14 cellular contexts compared by ENCODE assay signal in the genomic region with DNA sequence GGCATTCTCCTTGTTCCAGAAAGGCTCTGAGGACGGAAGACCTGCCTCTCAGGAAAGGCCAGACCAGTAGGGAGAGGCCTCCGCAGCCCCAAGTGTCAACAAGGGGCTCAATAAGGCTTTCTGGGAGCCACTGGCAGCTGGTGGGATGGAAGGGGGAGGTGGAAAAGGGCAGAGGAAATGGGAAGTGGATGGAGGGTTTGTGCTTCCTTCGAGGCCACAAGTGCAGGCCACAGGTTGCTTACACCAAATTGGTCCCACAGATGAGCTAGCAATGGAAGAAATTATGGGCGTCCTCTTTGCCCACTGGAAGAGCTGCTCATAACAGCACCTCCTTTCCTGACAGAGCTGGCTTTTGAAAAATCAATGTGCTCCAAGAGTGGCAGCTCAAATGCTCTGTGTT. TPM values are rescaled to one million over a fixed set of nuclear protein-coding genes. Genes with fewer than 3 reads are reported as not detected.
DNase-seq lines count a peak whose midpoint lies in the region; ATAC-seq and TF ChIP-seq lines count a peak whose summit lies in the region.
"Had no signal": no experiment of that assay in that cellular context is flagged by ENCODE, and none has a peak within 500 bp of the region (broad histone marks: within the 10 kb centered on the region; RNA-seq: fewer than 3 reads in every experiment).

No MANE protein-coding gene starts in this region.

- H3K36me3 ChIP-seq in OCI-LY1 (ENCODE audit: insufficient read depth, low read length) (peaks cover 5% of the 10 kb centered on the region; the same call in 1 of the 2 replicates), hepatocyte (replicated peaks; ENCODE audit: insufficient read depth, low read depth) (no peaks in the 10 kb centered on the region), GM23338 (ENCODE audit: insufficient read depth) (no peaks in the 10 kb centered on the region)
- H3K36me3 ChIP-seq: uterus had no signal

- H3K9me3 Mint-ChIP-seq in stimulated activated naive CD8-positive, alpha-beta T cell treated with anti-CD3 and anti-CD28 coated beads, Interleukin-15, Interleukin-2, amounts not matched to agents 100 ng/mL and 50 ng/mL, for 24 hours: no peaks in the 10 kb centered on the region
- no peaks in the 10 kb centered on the region for H3K9me3 Mint-ChIP-seq in GM23338
- H3K9me3 Mint-ChIP-seq: stimulated activated naive B cell treated with anti-CD40 and anti-IgM and Interleukin-4, amounts not matched to agents 10 μg/mL and 1 μg/mL and 100 μg/mL, for 72 hours had no signal

- H3K27ac Mint-ChIP-seq in stimulated activated naive CD8-positive, alpha-beta T cell treated with anti-CD3 and anti-CD28 coated beads, Interleukin-15, Interleukin-2, amounts not matched to agents 100 ng/mL and 50 ng/mL, for 24 hours: peak overlapping the region; percentile 23
- H3K27ac Mint-ChIP-seq in GM23338: no peak overlapping the region
- H3K27ac Mint-ChIP-seq: stimulated activated naive B cell treated with anti-CD40 and anti-IgM and Interleukin-4, amounts not matched to agents 10 μg/mL and 1 μg/mL and 100 μg/mL, for 72 hours had no signal

- H3K27me3 ChIP-seq in OCI-LY1 (ENCODE audit: insufficient read depth, low read length) (no peaks in the 10 kb centered on the region), hepatocyte (no peaks in the 10 kb centered on the region), GM23338 (ENCODE audit: insufficient read depth) (no peaks in the 10 kb centered on the region)
- H3K27me3 ChIP-seq: esophagus squamous epithelium, heart left ventricle, uterus had no signal

- TF ChIP-seq CTCF in OCI-LY1 (IDR thresholded peaks at IDR 0.05; ENCODE audit: low read length) (no peak), hepatocyte (IDR thresholded peaks at IDR 0.05; ENCODE audit: poor library complexity) (no peak), GM23338 (conservative IDR thresholded peaks at IDR 0.05; ENCODE audit: low read depth in 2 of 2) (no peak)

- H3K36me3 Mint-ChIP-seq in stimulated activated naive CD8-positive, alpha-beta T cell treated with anti-CD3 and anti-CD28 coated beads, Interleukin-15, Interleukin-2, amounts not matched to agents 100 ng/mL and 50 ng/mL, for 24 hours (ENCODE audit: low read depth): peaks cover 41% of the 10 kb centered on the region
- peaks cover 13% of the 10 kb centered on the region for H3K36me3 Mint-ChIP-seq in GM23338 (ENCODE audit: low read depth)

- H3K4me1 ChIP-seq in OCI-LY1 (ENCODE audit: insufficient read depth, low read length, severe bottlenecking) (peaks cover 36% of the 10 kb centered on the region), hepatocyte (ENCODE audit: insufficient read depth) (peaks cover 11% of the 10 kb centered on the region), GM23338 (ENCODE audit: insufficient read depth) (peaks cover 17% of the 10 kb centered on the region; the same call in 1 of the 2 replicates)

- no peaks in the 10 kb centered on the region for H3K79me2 ChIP-seq in OCI-LY1 (ENCODE audit: insufficient read depth, low read length)
- no peaks in the 10 kb centered on the region for H3K79me2 ChIP-seq in hepatocyte
- H3K79me2 ChIP-seq in GM23338 (replicated peaks; ENCODE audit: insufficient read depth): no peaks in the 10 kb centered on the region

- ATAC-seq in stimulated activated naive CD8-positive, alpha-beta T cell treated with anti-CD3 and anti-CD28 coated beads, Interleukin-15, Interleukin-2, amounts not matched to agents 100 U/mL and 50 U/mL, for 24 hours: no peak
- ATAC-seq in GM18517 (IDR thresholded peaks at IDR 0.05; ENCODE audit: unreplicated experiment) (no peak), HG03469 (IDR thresholded peaks at IDR 0.05; ENCODE audit: unreplicated experiment) (no peak), GM23338 (no peak)
- ATAC-seq: heart left ventricle; stimulated activated naive B cell treated with anti-CD40 and anti-IgM and Interleukin-4, amounts not matched to agents 10 μg/mL and 1 μg/mL and 100 μg/mL, for 72 hours had no signal

- H3K27me3 Mint-ChIP-seq in stimulated activated naive CD8-positive, alpha-beta T cell treated with anti-CD3 and anti-CD28 coated beads, Interleukin-15, Interleukin-2, amounts not matched to agents 100 ng/mL and 50 ng/mL, for 24 hours: no peaks in the 10 kb centered on the region
- peaks cover 13% of the 10 kb centered on the region for H3K27me3 Mint-ChIP-seq in GM23338 (ENCODE audit: insufficient read depth, low read depth, poor library complexity)
- H3K27me3 Mint-ChIP-seq: stimulated activated naive B cell treated with anti-CD40 and anti-IgM and Interleukin-4, amounts not matched to agents 10 μg/mL and 1 μg/mL and 100 μg/mL, for 72 hours had no signal

- H3K4me3 ChIP-seq in OCI-LY1 (ENCODE audit: low read depth, low read length, poor library complexity, severe bottlenecking) (no peak overlapping the region), hepatocyte (no peak overlapping the region), GM23338 (no peak overlapping the region)
- H3K4me3 ChIP-seq: esophagus squamous epithelium, heart left ventricle, uterus had no signal

- H3K9me3 ChIP-seq in OCI-LY1 (ENCODE audit: low read length) (no peaks in the 10 kb centered on the region), hepatocyte (ENCODE audit: low read depth) (no peaks in the 10 kb centered on the region)
- H3K9me3 ChIP-seq: esophagus squamous epithelium, heart left ventricle, uterus had no signal

- no peak overlapping the region for H3K4me3 Mint-ChIP-seq in stimulated activated naive CD8-positive, alpha-beta T cell treated with anti-CD3 and anti-CD28 coated beads, Interleukin-15, Interleukin-2, amounts not matched to agents 100 ng/mL and 50 ng/mL, for 24 hours
- H3K4me3 Mint-ChIP-seq in GM23338: no peak overlapping the region
- H3K4me3 Mint-ChIP-seq: stimulated activated naive B cell treated with anti-CD40 and anti-IgM and Interleukin-4, amounts not matched to agents 10 μg/mL and 1 μg/mL and 100 μg/mL, for 72 hours had no signal

- H3K4me1 Mint-ChIP-seq in stimulated activated naive CD8-positive, alpha-beta T cell treated with anti-CD3 and anti-CD28 coated beads, Interleukin-15, Interleukin-2, amounts not matched to agents 100 ng/mL and 50 ng/mL, for 24 hours (ENCODE audit: low read depth): peaks cover 31% of the 10 kb centered on the region
- peaks cover 41% of the 10 kb centered on the region for H3K4me1 Mint-ChIP-seq in GM23338

- DNase-seq in stimulated activated naive CD8-positive, alpha-beta T cell treated with anti-CD3 and anti-CD28 coated beads, Interleukin-15, Interleukin-2, amounts not matched to agents 100 U/mL and 50 U/mL, for 24 hours: no peak
- no peak for DNase-seq in hepatocyte (ENCODE audit: low spot score)
- DNase-seq in SW480 (ENCODE audit: low spot score): no peak
- DNase-seq in GM23338 (ENCODE audit: low spot score): no peak
- DNase-seq: esophagus squamous epithelium; heart left ventricle; Karpas-422; NCI-H187 treated with DMSO at 0.1 percent for 48 hours; stimulated activated naive B cell treated with anti-CD40 and anti-IgM and Interleukin-4, amounts not matched to agents 10 μg/mL and 1 μg/mL and 100 μg/mL, for 72 hours; uterus had no signal

- 90% methylated on average over 4 of the region's 4 CpGs for WGBS in hepatocyte (ENCODE audit: low lambda C conversion rate, missing lambda C conversion rate)

- H3F3A ChIP-seq in OCI-LY1 (ENCODE audit: insufficient read depth, low read length) (no peaks in the 10 kb centered on the region), GM23338 (replicated peaks; ENCODE audit: low read depth) (no peaks in the 10 kb centered on the region)

- no peak overlapping the region for H3K4me2 ChIP-seq in OCI-LY1 (ENCODE audit: low read length)
- H3K4me2 ChIP-seq in hepatocyte: no peak overlapping the region
- no peak overlapping the region for H3K4me2 ChIP-seq in GM23338

- H3K9me2 ChIP-seq in OCI-LY1 (ENCODE audit: low read depth, low read length) (no peaks in the 10 kb centered on the region), hepatocyte (replicated peaks; ENCODE audit: insufficient read depth) (no peaks in the 10 kb centered on the region), GM23338 (ENCODE audit: insufficient read depth) (no peaks in the 10 kb centered on the region; the same call in 1 of the 2 replicates)

- H4K20me1 ChIP-seq in OCI-LY1 (ENCODE audit: insufficient read depth, low read length): no peaks in the 10 kb centered on the region
- no peaks in the 10 kb centered on the region for H4K20me1 ChIP-seq in hepatocyte (ENCODE audit: insufficient read depth, poor library complexity, severe bottlenecking)
- H4K20me1 ChIP-seq in GM23338 (replicated peaks; ENCODE audit: insufficient read depth): no peaks in the 10 kb centered on the region; the same call in 1 of the 2 replicates

- H3K27ac ChIP-seq in OCI-LY1 (ENCODE audit: low read depth, low read length, poor library complexity, severe bottlenecking): peak overlapping the region; percentile 68
- peak overlapping the region; percentile 68 for H3K27ac ChIP-seq in hepatocyte
- no peak overlapping the region for H3K27ac ChIP-seq in GM23338 (ENCODE audit: low read depth)

- H3K9ac ChIP-seq in OCI-LY1 (ENCODE audit: low read length): no peak overlapping the region

- H2AFZ ChIP-seq in OCI-LY1 (ENCODE audit: low read length) (no peak overlapping the region), hepatocyte (no peak overlapping the region), GM23338 (no peak overlapping the region)

TF ChIP-seq in GM23338, 12 proteins besides CTCF, POLR2A, EP300 and RAD21 (continues in another document):
- no peak for TF ChIP-seq NANOG (IDR thresholded peaks at IDR 0.05; ENCODE audit: borderline replicate concordance)
- TF ChIP-seq, protein P1, sequence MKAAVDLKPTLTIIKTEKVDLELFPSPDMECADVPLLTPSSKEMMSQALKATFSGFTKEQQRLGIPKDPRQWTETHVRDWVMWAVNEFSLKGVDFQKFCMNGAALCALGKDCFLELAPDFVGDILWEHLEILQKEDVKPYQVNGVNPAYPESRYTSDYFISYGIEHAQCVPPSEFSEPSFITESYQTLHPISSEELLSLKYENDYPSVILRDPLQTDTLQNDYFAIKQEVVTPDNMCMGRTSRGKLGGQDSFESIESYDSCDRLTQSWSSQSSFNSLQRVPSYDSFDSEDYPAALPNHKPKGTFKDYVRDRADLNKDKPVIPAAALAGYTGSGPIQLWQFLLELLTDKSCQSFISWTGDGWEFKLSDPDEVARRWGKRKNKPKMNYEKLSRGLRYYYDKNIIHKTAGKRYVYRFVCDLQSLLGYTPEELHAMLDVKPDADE (IDR thresholded peaks at IDR 0.05): no peak
- no peak for TF ChIP-seq CREB1 (CRISPR knock-in tag; IDR thresholded peaks at IDR 0.05; ENCODE audit: low read depth)

RNA-seq across cellular contexts. Expression of a gene that starts 28.2 kb away (rescaled TPM):
- total RNA-seq in hepatocyte: 81.8 and 114 TPM in 2 replicates
- 68.1 and 94.6 TPM in 2 replicates for polyA plus RNA-seq in hepatocyte
- total RNA-seq in GM23338 (2014; rRNA removed; shearing (Covaris generic)): 18.9 and 19.5 TPM in 2 replicates
- polyA plus RNA-seq in GM23338 (2016; fragmentation: Nextera tagmentation; extraction: Ambion mirVana): 5.6 and 5.9 TPM in 2 replicates

RNA-seq across cellular contexts. Expression of a gene that starts 58.4 kb away (rescaled TPM):
- total RNA-seq in hepatocyte: 20.2 and 21.5 TPM in 2 replicates
- polyA plus RNA-seq in hepatocyte (16.3 and 21.9 TPM in 2 replicates), GM23338 (2016; fragmentation: Nextera tagmentation; extraction: Ambion mirVana) (9.5 and 10.3 TPM in 2 replicates)
- total RNA-seq in GM23338 (2014; rRNA removed; shearing (Covaris generic)): 18.5 and 26.4 TPM in 2 replicates
